1 cellular context compared by ENCODE assay signal in genomic region chr13:74070513-74070912, GRCh38.
TF ChIP-seq lines count a peak whose summit lies in the region.

No MANE protein-coding gene starts in this region.

TF ChIP-seq in GM12878, 131 proteins besides CTCF, POLR2A, EP300 and RAD21 (continued from another document):
- TF ChIP-seq ZNF687 (IDR thresholded peaks at IDR 0.05), result no peak
- TF ChIP-seq IRF5 (IDR thresholded peaks at IDR 0.05; ENCODE audit: borderline replicate concordance), result no peak
